Comparison of ENCODE assay signal across 8 cellular contexts in genomic region chr13:114234645-114235421, GRCh38. TPM values are rescaled to one million over a fixed set of nuclear protein-coding genes. Genes with fewer than 3 reads are reported as not detected.
A peak's percentile ranks its signal among the peaks of the same experiment; 100 is the strongest.
DNase-seq lines count a peak whose midpoint lies in the region; ATAC-seq and TF ChIP-seq lines count a peak whose summit lies in the region.

A gene with protein sequence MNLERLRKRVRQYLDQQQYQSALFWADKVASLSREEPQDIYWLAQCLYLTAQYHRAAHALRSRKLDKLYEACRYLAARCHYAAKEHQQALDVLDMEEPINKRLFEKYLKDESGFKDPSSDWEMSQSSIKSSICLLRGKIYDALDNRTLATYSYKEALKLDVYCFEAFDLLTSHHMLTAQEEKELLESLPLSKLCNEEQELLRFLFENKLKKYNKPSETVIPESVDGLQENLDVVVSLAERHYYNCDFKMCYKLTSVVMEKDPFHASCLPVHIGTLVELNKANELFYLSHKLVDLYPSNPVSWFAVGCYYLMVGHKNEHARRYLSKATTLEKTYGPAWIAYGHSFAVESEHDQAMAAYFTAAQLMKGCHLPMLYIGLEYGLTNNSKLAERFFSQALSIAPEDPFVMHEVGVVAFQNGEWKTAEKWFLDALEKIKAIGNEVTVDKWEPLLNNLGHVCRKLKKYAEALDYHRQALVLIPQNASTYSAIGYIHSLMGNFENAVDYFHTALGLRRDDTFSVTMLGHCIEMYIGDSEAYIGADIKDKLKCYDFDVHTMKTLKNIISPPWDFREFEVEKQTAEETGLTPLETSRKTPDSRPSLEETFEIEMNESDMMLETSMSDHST (plus strand): TSS chr13:114234897. CDS start chr13:114235085, 188 bp downstream.

- peak; percentile 93 for ATAC-seq in GM19372 (IDR thresholded peaks at IDR 0.05; ENCODE audit: low read depth, unreplicated experiment)
- peak; percentile 84 for ATAC-seq in HG03521 (IDR thresholded peaks at IDR 0.05; ENCODE audit: unreplicated experiment)
- ATAC-seq in right lobe of liver = peak; percentile 91 to 98 (median 96)

- H3K27ac Mint-ChIP-seq in CD14-positive monocyte = peak within 1 kb of the TSS; percentile 6 to 81 (median 74)

- peaks cover 0 to 32% (median 19%) of the 10 kb centered on the region in 4 donors for H3K36me3 ChIP-seq in right lobe of liver

- DNase-seq in CD14-positive monocyte (ENCODE audit: low spot score) (peak; percentile 89), NCI-H748 treated with DMSO at 0.1 percent for 48 hours (lab: John Stamatoyannopoulos, UW) (peak; percentile 76), dermis microvascular lymphatic vessel endothelial cell (ENCODE audit: low read depth in 2 of 2) (peak; percentile 73 to 84), right lobe of liver (peak; percentile 91 to 94 (median 92))
- DNase-seq in activated CD4-positive, alpha-beta T cell treated with anti-CD3 and anti-CD28 coated beads, Interleukin-2, amount 50 U/mL, for 48 hours = peak; percentile 94
- DNase-seq in stimulated activated CD4-positive, alpha-beta T cell treated with anti-CD3 and anti-CD28 coated beads, Interleukin-4, amount 100 ng/mL, for 24 hours = peak; percentile 93

- H3K27ac ChIP-seq in right lobe of liver = peak within 1 kb of the TSS; percentile 62 to 85 (median 67)

- no peaks in the 10 kb centered on the region for H3K9me3 ChIP-seq in right lobe of liver

- H3K36me3 Mint-ChIP-seq in CD14-positive monocyte = peaks cover 25 to 26% of the 10 kb centered on the region in 2 donors

- H3K4me1 Mint-ChIP-seq in CD14-positive monocyte = peaks cover 24% of the 10 kb centered on the region

- H3K4me1 ChIP-seq in right lobe of liver = peaks cover 0 to 14% (median 0%) of the 10 kb centered on the region in 4 donors

- peaks cover 2 to 10% (median 7%) of the 10 kb centered on the region in 3 donors for H3K27me3 Mint-ChIP-seq in CD14-positive monocyte (ENCODE audit: low read depth in 3 of 3)

- no peaks in the 10 kb centered on the region for H3K27me3 ChIP-seq in right lobe of liver

- TF ChIP-seq CTCF in CD14-positive monocyte (IDR thresholded peaks at IDR 0.05) = peak; percentile 23
- peak in 3 of 4 donors; percentile 10 to 24 (median 13) for TF ChIP-seq CTCF in right lobe of liver (IDR thresholded peaks at IDR 0.05)

- TF ChIP-seq POLR2A in right lobe of liver (IDR thresholded peaks at IDR 0.05) = peak; percentile 75

- intact Hi-C loops in CD14-positive monocyte (cut with micrococcal nuclease) (no loop called here), right lobe of liver (cut with DNase I) (no loop called here)

- WGBS in right lobe of liver (ENCODE audit: insufficient coverage, low coverage, low lambda C conversion rate, missing lambda C conversion rate) = 2% methylated on average over 33 of the region's 76 CpGs

- H3K4me3 ChIP-seq in right lobe of liver = peak within 1 kb of the TSS; percentile 96 to 97 (median 96)

- no peaks in the 10 kb centered on the region for H3K9me3 Mint-ChIP-seq in CD14-positive monocyte

- H3K4me3 Mint-ChIP-seq in CD14-positive monocyte = peak within 1 kb of the TSS; percentile 78 to 86

RNA-seq across cellular contexts. Expression of the gene that starts here (rescaled TPM):
- 10 to 100 TPM; 15.6 to 21.1 TPM for polyA plus RNA-seq in CD14-positive monocyte
- 28.8 and 40.3 TPM in 2 replicates for total RNA-seq in dermis microvascular lymphatic vessel endothelial cell
- total RNA-seq in right lobe of liver = 10 to 100 TPM; 28.4 to 47.6 (median 35.8) TPM

Comparison
In these comparisons a context has a peak if more than half of its experiments do, and no peak if none do; other contexts are left out.
1. Peak in every context shown above with its lines: DNase-seq, ATAC-seq, H3K4me3 ChIP-seq and H3K27ac ChIP-seq.